ENCODE assay signal across 12 cellular contexts in genomic region chr11:39365809-39366436, GRCh38.
DNase-seq lines count a peak whose midpoint lies in the region; ATAC-seq and TF ChIP-seq lines count a peak whose summit lies in the region.
"Had no signal": no experiment of that assay in that cellular context is flagged by ENCODE, and none has a peak within 500 bp of the region (broad histone marks: within the 10 kb centered on the region; RNA-seq: fewer than 3 reads in every experiment).

No MANE protein-coding gene starts in this region.

- H3K36me3 ChIP-seq in ascending aorta (no peaks in the 10 kb centered on the region), Karpas-422 (ENCODE audit: insufficient read depth, low read length) (no peaks in the 10 kb centered on the region)

- H3K4me3 ChIP-seq in ascending aorta (no peak overlapping the region), Karpas-422 (ENCODE audit: low read length) (no peak overlapping the region)

- H3K27me3 ChIP-seq in ascending aorta (no peaks in the 10 kb centered on the region), Karpas-422 (ENCODE audit: low read length) (no peaks in the 10 kb centered on the region)

- no peak overlapping the region for H2AFZ ChIP-seq in Karpas-422 (ENCODE audit: low read length)

- no peak overlapping the region for H3K4me2 ChIP-seq in Karpas-422 (ENCODE audit: low read depth, low read length, poor library complexity, severe bottlenecking)

- H3K79me2 ChIP-seq in Karpas-422 (ENCODE audit: low read length): no peaks in the 10 kb centered on the region

- H3K27ac ChIP-seq in ascending aorta: no peak overlapping the region
- no peak overlapping the region for H3K27ac ChIP-seq in Karpas-422 (ENCODE audit: low read length)
- H3K27ac ChIP-seq: epithelial cell of prostate had no signal

- DNase-seq in GM03348 (ENCODE audit: low spot score) (peak; percentile 18), NCI-H226 (peak; percentile 84), cerebellar cortex (ENCODE audit: low spot score) (peak; percentile 22), omental fat pad (ENCODE audit: low spot score) (no peak), ascending aorta (ENCODE audit: low spot score in 2 of 2) (no peak), Karpas-422 (no peak)
- DNase-seq: activated T-cell treated with anti-CD3 and anti-CD28 coated beads, Interleukin-2, amount 50 U/mL, for 72 hours; IMR-90; SHP77 treated with DMSO at 0.1 percent for 48 hours had no signal

- H4K20me1 ChIP-seq in Karpas-422 (ENCODE audit: insufficient read depth, low read depth, low read length): no peaks in the 10 kb centered on the region

- ATAC-seq in omental fat pad (ENCODE audit: low FRiP score) (peak; percentile 44), GM18520 (IDR thresholded peaks at IDR 0.05; ENCODE audit: unreplicated experiment) (no peak), GM21447 (IDR thresholded peaks at IDR 0.05; ENCODE audit: unreplicated experiment) (no peak)

- intact Hi-C loops in ascending aorta (cut with DNase I): no loop called here

- no peak for TF ChIP-seq CTCF in omental fat pad (IDR thresholded peaks at IDR 0.05)
- no peak for TF ChIP-seq CTCF in ascending aorta (IDR thresholded peaks at IDR 0.05)

- no peaks in the 10 kb centered on the region for H3K4me1 ChIP-seq in ascending aorta
- H3K4me1 ChIP-seq in Karpas-422 (ENCODE audit: low read length): no peaks in the 10 kb centered on the region

- no peaks in the 10 kb centered on the region for H3K9me2 ChIP-seq in Karpas-422 (replicated peaks; ENCODE audit: insufficient read depth, low read length)

- H3K9ac ChIP-seq in Karpas-422 (ENCODE audit: low read length): no peak overlapping the region

- H3K9me3 ChIP-seq in ascending aorta (no peaks in the 10 kb centered on the region), Karpas-422 (ENCODE audit: low read length) (peaks cover 14% of the 10 kb centered on the region)

Comparison
In these comparisons a context has a peak if more than half of its experiments do, and no peak if none do; other contexts are left out.
1. DNase-seq: peak in GM03348 (single experiment), NCI-H226 (single experiment) and cerebellar cortex (single experiment); none in omental fat pad (single experiment), ascending aorta (0 of 2) and Karpas-422 (single experiment).